ENCODE assay signal across 24 cellular contexts in the genomic region with DNA sequence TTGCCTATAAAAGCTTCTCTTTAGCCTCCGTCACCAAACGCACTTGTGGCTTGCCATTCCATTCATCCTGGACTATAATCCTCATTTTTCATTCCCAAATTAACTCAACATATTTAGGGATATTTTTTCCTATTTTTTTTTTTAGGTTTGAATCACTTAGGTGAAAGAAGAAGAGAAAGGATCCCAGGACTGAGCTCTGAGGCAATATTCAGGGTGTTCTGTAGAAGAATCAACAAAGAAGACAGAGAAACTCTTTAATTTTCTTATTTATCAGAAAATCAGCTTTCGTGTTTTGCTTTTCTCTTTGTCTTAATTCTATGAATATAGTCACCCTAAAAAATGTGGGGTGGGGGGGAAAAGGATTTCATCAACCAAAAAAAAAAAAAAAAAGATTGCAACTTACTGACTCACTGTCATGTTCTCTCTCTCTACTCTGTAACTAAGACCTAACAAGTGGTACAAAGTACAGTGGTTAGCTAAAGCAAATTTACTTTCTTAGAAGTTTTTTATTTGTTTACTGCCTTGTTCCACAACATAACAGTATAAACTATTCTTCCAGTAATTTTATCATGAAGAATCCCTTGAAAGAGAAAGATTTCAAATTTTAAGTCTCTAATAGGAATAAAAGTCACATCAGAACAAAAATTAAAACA.
DNase-seq lines count a peak whose midpoint lies in the region; ATAC-seq, FAIRE-seq and TF ChIP-seq lines count a peak whose summit lies in the region.
"Had no signal": no experiment of that assay in that cellular context is flagged by ENCODE, and none has a peak within 500 bp of the region (broad histone marks: within the 10 kb centered on the region; RNA-seq: fewer than 3 reads in every experiment).

No MANE protein-coding gene starts in this region.

- H3K27ac Mint-ChIP-seq in nephron progenitor cell, result peak overlapping the region; percentile 84
- H3K27ac Mint-ChIP-seq: B cell, HFFc6 had no signal

- CTCF ChIA-PET in SK-N-SH (lab: Yijun Ruan, JAX), result no interaction called here
- CTCF ChIA-PET in HepG2 (lab: Yijun Ruan, JAX; ENCODE audit: low intra/inter-chr PET ratio, low total read pairs), result no interaction called here

- H3K27me3 Mint-ChIP-seq in nephron progenitor cell (ENCODE audit: low read depth, poor library complexity), result peaks cover 3% of the 10 kb centered on the region
- H3K27me3 Mint-ChIP-seq: B cell had no signal

- TF ChIP-seq RAD21 in SK-N-SH (IDR thresholded peaks at IDR 0.05; ENCODE audit: low read length), result no peak
- no peak for TF ChIP-seq RAD21 in HepG2 (CRISPR knock-in tag; IDR thresholded peaks at IDR 0.05)

- H2BK120ac ChIP-seq in mesenchymal stem cell (ENCODE audit: low read depth, low read length), result no peak overlapping the region

- no peaks in the 10 kb centered on the region for H4K20me1 ChIP-seq in SK-N-SH (ENCODE audit: insufficient read depth)
- H4K20me1 ChIP-seq in HepG2 (ENCODE audit: insufficient read depth, low read length), result no peaks in the 10 kb centered on the region

- H3K36me3 ChIP-seq in SK-N-SH (replicated peaks in 1 of 2; ENCODE audit: control insufficient read depth in 1 of 2, insufficient read depth in 2 of 2, low read length in 1 of 2) (no peaks in the 10 kb centered on the region), HepG2 (replicated peaks in 1 of 2; ENCODE audit: control insufficient read depth in 1 of 2, insufficient read depth in 2 of 2, low read length in 2 of 2) (no peaks in the 10 kb centered on the region), mesenchymal stem cell (ENCODE audit: control insufficient read depth in 1 of 2, insufficient read depth in 2 of 2, low read depth in 1 of 2, low read length in 2 of 2) (no peaks in the 10 kb centered on the region)
- H3K36me3 ChIP-seq in effector memory CD4-positive, alpha-beta T cell (ENCODE audit: control insufficient read depth, insufficient read depth, low read length), result no peaks in the 10 kb centered on the region
- H3K36me3 ChIP-seq: HAP-1 had no signal

- H3K4me3 Mint-ChIP-seq in nephron progenitor cell, result no peak overlapping the region
- H3K4me3 Mint-ChIP-seq: B cell; CD4-positive, alpha-beta memory T cell; HFFc6 had no signal

- no peak overlapping the region for H2BK15ac ChIP-seq in mesenchymal stem cell (ENCODE audit: low read depth, poor library complexity, severe bottlenecking)

- H2BK12ac ChIP-seq in mesenchymal stem cell (ENCODE audit: low read length in 2 of 2), result no peak overlapping the region

- FAIRE-seq in HepG2 (lab: Jason Lieb, UNC), result peak; percentile 21
- FAIRE-seq: A204.1, GM12891, GM18507, H54 had no signal

- H3K4me1 ChIP-seq in SK-N-SH (ENCODE audit: control insufficient read depth in 1 of 2, insufficient read depth in 2 of 2, low read depth in 1 of 2, low read length in 1 of 2), result no peaks in the 10 kb centered on the region
- H3K4me1 ChIP-seq in HepG2 (ENCODE audit: insufficient read depth, low read length), result peaks cover 17% of the 10 kb centered on the region
- no peaks in the 10 kb centered on the region for H3K4me1 ChIP-seq in mesenchymal stem cell (ENCODE audit: control insufficient read depth, insufficient read depth, low read depth, low read length)
- no peaks in the 10 kb centered on the region for H3K4me1 ChIP-seq in effector memory CD4-positive, alpha-beta T cell (ENCODE audit: control insufficient read depth, insufficient read depth, low read length, poor library complexity, severe bottlenecking)

- no peaks in the 10 kb centered on the region for H3K79me2 ChIP-seq in SK-N-SH (ENCODE audit: insufficient read depth)
- H3K79me2 ChIP-seq in HepG2 (ENCODE audit: insufficient read depth, low read length), result no peaks in the 10 kb centered on the region

- no peak overlapping the region for H4K91ac ChIP-seq in mesenchymal stem cell (ENCODE audit: low read length)

- H4K8ac ChIP-seq in mesenchymal stem cell (ENCODE audit: low read length), result no peak overlapping the region

- H3K27ac ChIP-seq in SK-N-SH (ENCODE audit: low read depth in 2 of 2, low read length in 1 of 2), result no peak overlapping the region
- no peak overlapping the region for H3K27ac ChIP-seq in HepG2 (ENCODE audit: extremely low read length, insufficient read depth, low read length)
- no peak overlapping the region for H3K27ac ChIP-seq in mesenchymal stem cell (ENCODE audit: low read length, poor library complexity, severe bottlenecking)
- H3K27ac ChIP-seq in effector memory CD4-positive, alpha-beta T cell (ENCODE audit: insufficient read depth, low read length, poor library complexity, severe bottlenecking), result no peak overlapping the region
- H3K27ac ChIP-seq: 22Rv1 had no signal

- no peak overlapping the region for H3K4ac ChIP-seq in mesenchymal stem cell (ENCODE audit: low read depth in 1 of 2, low read length in 2 of 2)

- no peaks in the 10 kb centered on the region for H3K27me3 ChIP-seq in SK-N-SH (ENCODE audit: insufficient read depth)
- H3K27me3 ChIP-seq in HepG2 (ENCODE audit: control insufficient read depth in 1 of 2, insufficient read depth in 2 of 2, low read length in 2 of 2), result no peaks in the 10 kb centered on the region; a peak in 1 of 5 replicates
- no peaks in the 10 kb centered on the region for H3K27me3 ChIP-seq in mesenchymal stem cell (ENCODE audit: control insufficient read depth in 1 of 2, insufficient read depth in 1 of 2, low read length in 2 of 2)
- H3K27me3 ChIP-seq in effector memory CD4-positive, alpha-beta T cell (replicated peaks; ENCODE audit: control insufficient read depth, insufficient read depth, low read length, poor library complexity, severe bottlenecking), result no peaks in the 10 kb centered on the region

- H3K4me2 ChIP-seq in SK-N-SH (no peak overlapping the region), HepG2 (ENCODE audit: low read depth, low read length) (no peak overlapping the region), mesenchymal stem cell (ENCODE audit: low read length, poor library complexity, severe bottlenecking) (no peak overlapping the region)

- BruUV-seq in HepG2 (replicated peaks; lab: Mats Ljungman, UMichigan), result no TSS peak

- no peak for TF ChIP-seq CTCF in SK-N-SH (IDR thresholded peaks at IDR 0.05)
- no peak for TF ChIP-seq CTCF in HepG2 (CRISPR knock-in tag; IDR thresholded peaks at IDR 0.05)
- no peak for TF ChIP-seq CTCF in nephron progenitor cell (IDR thresholded peaks at IDR 0.05)

- H3K4me3 ChIP-seq in SK-N-SH (ENCODE audit: low read depth in 2 of 2, low read length in 1 of 2) (no peak overlapping the region), HepG2 (replicated peaks in 1 of 3; ENCODE audit: insufficient read depth in 1 of 3, low read depth in 2 of 3, low read length in 3 of 3) (no peak overlapping the region), mesenchymal stem cell (ENCODE audit: insufficient read depth in 1 of 2, low read depth in 1 of 2, low read length in 2 of 2) (no peak overlapping the region)
- no peak overlapping the region for H3K4me3 ChIP-seq in effector memory CD4-positive, alpha-beta T cell (ENCODE audit: insufficient read depth, low read depth, low read length, poor library complexity, severe bottlenecking)
- H3K4me3 ChIP-seq: HAP-1 had no signal

- H3F3A ChIP-seq in SK-N-SH (replicated peaks; ENCODE audit: insufficient read depth), result no peaks in the 10 kb centered on the region

- in situ Hi-C loops in HepG2 (cut with HindIII; ENCODE audit: extremely low pct_ligation_motif_present, low pct_unique_long_range_greater_than_20kb), result no loop called here

- H2AK5ac ChIP-seq in mesenchymal stem cell (ENCODE audit: low read length, severe bottlenecking), result no peak overlapping the region

- H3K14ac ChIP-seq in mesenchymal stem cell (ENCODE audit: low read length in 2 of 2), result no peak overlapping the region

- DNase-seq in SK-N-SH (no peak), HepG2 (ENCODE audit: low spot score) (peak; percentile 31), nephron progenitor cell (no peak), mesenchymal stem cell (no peak)
- no peak for DNase-seq in effector memory CD4-positive, alpha-beta T cell
- DNase-seq: C1 segment of cervical spinal cord; Calu3; CD4-positive, alpha-beta memory T cell; COR-L47; DMS53; DMS79 treated with DMSO at 0.1 percent for 48 hours; GF-D8; GOT3; HFFc6 had no signal

- no peaks in the 10 kb centered on the region for H3K9me2 ChIP-seq in SK-N-SH

- H3K79me1 ChIP-seq in mesenchymal stem cell (replicated peaks; ENCODE audit: low read length, poor library complexity, severe bottlenecking), result no peaks in the 10 kb centered on the region

- no peaks in the 10 kb centered on the region for H3K36me3 Mint-ChIP-seq in nephron progenitor cell (ENCODE audit: low read depth)
- H3K36me3 Mint-ChIP-seq: CD4-positive, alpha-beta memory T cell had no signal

- H3K9me3 Mint-ChIP-seq in nephron progenitor cell, result peaks cover 5% of the 10 kb centered on the region

- POLR2A ChIA-PET in SK-N-SH (lab: Yijun Ruan, JAX), result no interaction called here
- POLR2A ChIA-PET in HepG2 (lab: Yijun Ruan, JAX), result interaction anchor here (0.8 kb wide), 1 partner anchor 422 kb away, joined by 3 read pairs; a partner anchor contains a TSS

- ATAC-seq in SK-N-SH treated with all-trans-retinoic acid at 6 μM for 48 hours (no peak), HepG2 (peak; percentile 77), HG02885 (IDR thresholded peaks at IDR 0.05; ENCODE audit: poor library complexity, unreplicated experiment) (no peak), HG02973 (IDR thresholded peaks at IDR 0.05; ENCODE audit: unreplicated experiment) (no peak)

- no peak overlapping the region for H3K23ac ChIP-seq in mesenchymal stem cell (ENCODE audit: low read length in 2 of 2)

- no peaks in the 10 kb centered on the region for H3K4me1 Mint-ChIP-seq in nephron progenitor cell
- H3K4me1 Mint-ChIP-seq: B cell; CD4-positive, alpha-beta memory T cell had no signal

- WGBS in SK-N-SH (ENCODE audit: low lambda C conversion rate), result 13% methylated on average over 3 of the region's 3 CpGs
- WGBS in HepG2 (ENCODE audit: low lambda C conversion rate), result 16% methylated on average over 3 of the region's 3 CpGs
- no CpG with 5 or more reads among the region's 3 CpGs for WGBS in mesenchymal stem cell

- intact Hi-C loops in HepG2 (cut with micrococcal nuclease; ENCODE audit: unreplicated experiment), result no loop called here

- no peak overlapping the region for H2BK5ac ChIP-seq in mesenchymal stem cell (ENCODE audit: low read depth, low read length, poor library complexity, severe bottlenecking)

- H3K9me3 ChIP-seq in SK-N-SH (no peaks in the 10 kb centered on the region), HepG2 (ENCODE audit: low read length) (no peaks in the 10 kb centered on the region), mesenchymal stem cell (ENCODE audit: control insufficient read depth, low read length) (no peaks in the 10 kb centered on the region)
- H3K9me3 ChIP-seq in effector memory CD4-positive, alpha-beta T cell (ENCODE audit: control insufficient read depth, low read length), result no peaks in the 10 kb centered on the region
- H3K9me3 ChIP-seq: HAP-1 had no signal

- H2AFZ ChIP-seq in SK-N-SH (ENCODE audit: low read depth) (0 out of 2 replicates have a peak overlapping the region, but pooled peaks have one; percentile 5), HepG2 (ENCODE audit: low read length) (no peak overlapping the region), mesenchymal stem cell (ENCODE audit: low read depth, low read length) (no peak overlapping the region)

- TF ChIP-seq EP300 in SK-N-SH (IDR thresholded peaks at IDR 0.05; ENCODE audit: borderline replicate concordance in 1 of 2, low read depth in 1 of 2, low read length in 1 of 2), result no peak
- TF ChIP-seq EP300 in HepG2 (IDR thresholded peaks at IDR 0.05; ENCODE audit: low read depth in 2 of 2, low read length in 2 of 2), result peak in 1 of 2 experiments; percentile 57; a peak in 2 of 4 replicates
- TF ChIP-seq EP300 in HepG2 (CRISPR knock-in tag; IDR thresholded peaks at IDR 0.05; ENCODE audit: borderline replicate concordance), result no peak

- no peak overlapping the region for H3K18ac ChIP-seq in mesenchymal stem cell (ENCODE audit: low read depth in 1 of 2, low read length in 2 of 2)

- TF ChIP-seq POLR2A in HepG2 (IDR thresholded peaks at IDR 0.05; ENCODE audit: insufficient read depth in 1 of 2, low read depth in 2 of 2, low read length in 2 of 2), result no peak

- H3K9ac ChIP-seq in SK-N-SH, result no peak overlapping the region
- no peak overlapping the region for H3K9ac ChIP-seq in HepG2 (ENCODE audit: insufficient read depth, low read depth, low read length)
- H3K9ac ChIP-seq in mesenchymal stem cell (ENCODE audit: low read length), result no peak overlapping the region
